Comparison of ENCODE assay signal across 8 cellular contexts in genomic region chr11:66112041-66112491, GRCh38. TPM values are rescaled to one million over a fixed set of nuclear protein-coding genes. Genes with fewer than 3 reads are reported as not detected.
DNase-seq lines count a peak whose midpoint lies in the region; ATAC-seq and TF ChIP-seq lines count a peak whose summit lies in the region.

No MANE protein-coding gene starts in this region.

- H3K36me3 Mint-ChIP-seq in activated CD8-positive, alpha-beta memory T cell treated with anti-CD3 and anti-CD28 coated beads, Interleukin-2, amount 10 ng/mL, durations not matched to agents 7 days and 5 days: peaks cover 16% of the 10 kb centered on the region
- no peaks in the 10 kb centered on the region for H3K36me3 Mint-ChIP-seq in glutamatergic neuron (ENCODE audit: unreplicated experiment)
- H3K36me3 Mint-ChIP-seq in stimulated activated memory B cell treated with anti-CD40 and anti-IgM and Interleukin-4, amounts not matched to agents 10 μg/mL and 1 μg/mL and 100 μg/mL, for 72 hours: peaks cover 9% of the 10 kb centered on the region

- peak overlapping the region; percentile 64 for H3K27ac Mint-ChIP-seq in activated CD8-positive, alpha-beta memory T cell treated with anti-CD3 and anti-CD28 coated beads, Interleukin-2, amount 10 ng/mL, durations not matched to agents 7 days and 5 days
- H3K27ac Mint-ChIP-seq in glutamatergic neuron (ENCODE audit: unreplicated experiment): peak overlapping the region; percentile 34
- H3K27ac Mint-ChIP-seq in stimulated activated memory B cell treated with anti-CD40 and anti-IgM and Interleukin-4, amounts not matched to agents 10 μg/mL and 1 μg/mL and 100 μg/mL, for 72 hours: peak overlapping the region; percentile 78

- TF ChIP-seq CTCF in RWPE2 (IDR thresholded peaks at IDR 0.05; ENCODE audit: poor library complexity, severe bottlenecking): no peak
- TF ChIP-seq CTCF in glutamatergic neuron (IDR thresholded peaks at IDR 0.05; ENCODE audit: partially characterized antibody, unreplicated experiment): no peak

- H3K9me3 Mint-ChIP-seq in activated CD8-positive, alpha-beta memory T cell treated with anti-CD3 and anti-CD28 coated beads, Interleukin-2, amount 10 ng/mL, durations not matched to agents 7 days and 5 days (ENCODE audit: low read depth): no peaks in the 10 kb centered on the region
- H3K9me3 Mint-ChIP-seq in glutamatergic neuron (ENCODE audit: unreplicated experiment): no peaks in the 10 kb centered on the region
- no peaks in the 10 kb centered on the region for H3K9me3 Mint-ChIP-seq in stimulated activated memory B cell treated with anti-CD40 and anti-IgM and Interleukin-4, amounts not matched to agents 10 μg/mL and 1 μg/mL and 100 μg/mL, for 72 hours

- H3K36me3 ChIP-seq in RWPE2 (ENCODE audit: low read depth): no peaks in the 10 kb centered on the region; the same call in 1 of the 2 replicates

- no peaks in the 10 kb centered on the region for H3K27me3 ChIP-seq in RWPE2 (ENCODE audit: insufficient read depth, poor library complexity, severe bottlenecking)

- H3K4me1 ChIP-seq in RWPE2 (ENCODE audit: insufficient read depth, poor library complexity, severe bottlenecking): peaks cover 54% of the 10 kb centered on the region

- no peak overlapping the region for H3K4me3 Mint-ChIP-seq in activated CD8-positive, alpha-beta memory T cell treated with anti-CD3 and anti-CD28 coated beads, Interleukin-2, amount 10 ng/mL, durations not matched to agents 7 days and 5 days
- peak overlapping the region; percentile 53 for H3K4me3 Mint-ChIP-seq in glutamatergic neuron (ENCODE audit: unreplicated experiment)
- H3K4me3 Mint-ChIP-seq in stimulated activated memory B cell treated with anti-CD40 and anti-IgM and Interleukin-4, amounts not matched to agents 10 μg/mL and 1 μg/mL and 100 μg/mL, for 72 hours: peak overlapping the region; percentile 2

- ATAC-seq in activated CD8-positive, alpha-beta memory T cell treated with anti-CD3 and anti-CD28 coated beads, Interleukin-2, amount 10 ng/mL, durations not matched to agents 7 days and 5 days: no peak
- no peak; the same call in 2 of the 3 replicates for ATAC-seq in RWPE2 (ENCODE audit: low read depth)
- ATAC-seq in stimulated activated memory B cell treated with anti-CD40 and anti-IgM and Interleukin-4, amounts not matched to agents 10 μg/mL and 1 μg/mL and 100 μg/mL, for 72 hours: no peak

- no peaks in the 10 kb centered on the region for H3K9me3 ChIP-seq in RWPE2 (ENCODE audit: severe bottlenecking)

- H3K4me1 Mint-ChIP-seq in activated CD8-positive, alpha-beta memory T cell treated with anti-CD3 and anti-CD28 coated beads, Interleukin-2, amount 10 ng/mL, durations not matched to agents 7 days and 5 days: peaks cover 90% of the 10 kb centered on the region
- H3K4me1 Mint-ChIP-seq in glutamatergic neuron (ENCODE audit: low read depth, unreplicated experiment): peaks cover 10% of the 10 kb centered on the region
- peaks cover 88% of the 10 kb centered on the region for H3K4me1 Mint-ChIP-seq in stimulated activated memory B cell treated with anti-CD40 and anti-IgM and Interleukin-4, amounts not matched to agents 10 μg/mL and 1 μg/mL and 100 μg/mL, for 72 hours

- no peak overlapping the region for H3K4me3 ChIP-seq in RWPE2 (ENCODE audit: severe bottlenecking)

- CTCF ChIA-PET in activated CD8-positive, alpha-beta memory T cell treated with anti-CD3 and anti-CD28 coated beads, Interleukin-2, amount 10 ng/mL, durations not matched to agents 7 days and 5 days (lab: Charles Lee): interaction anchor here (0.7 to 1.5 kb wide), 2 partner anchors 11 to 41 kb away, joined by 3 read pairs; no protein-coding TSS in a partner anchor

- H3K27ac ChIP-seq in RWPE2 (ENCODE audit: poor library complexity, severe bottlenecking): peak overlapping the region; percentile 98

- no peak for DNase-seq in activated CD8-positive, alpha-beta memory T cell treated with anti-CD3 and anti-CD28 coated beads, Interleukin-2, amount 10 ng/mL, durations not matched to agents 7 days and 5 days
- DNase-seq in activated CD8-positive, alpha-beta memory T cell treated with anti-CD3 and anti-CD28 coated beads, Interleukin-2, amount 50 U/mL, for 4 hours: no peak
- DNase-seq in RWPE2 (ENCODE audit: low spot score): no peak
- DNase-seq in glutamatergic neuron: peak; percentile 31
- DNase-seq in KBM-7: no peak
- no peak for DNase-seq in HuH-7 (ENCODE audit: low spot score)
- no peak for DNase-seq in stimulated activated CD4-positive, alpha-beta T cell treated with anti-CD3 and anti-CD28 coated beads, Interleukin-4, amount 100 ng/mL, for 24 hours

- in situ Hi-C loops in KBM-7 (cut with MboI; ENCODE audit: low pct_unique_long_range_greater_than_20kb, low sequenced_read_pairs): no loop called here

- H3K27me3 Mint-ChIP-seq in activated CD8-positive, alpha-beta memory T cell treated with anti-CD3 and anti-CD28 coated beads, Interleukin-2, amount 10 ng/mL, durations not matched to agents 7 days and 5 days: no peaks in the 10 kb centered on the region
- H3K27me3 Mint-ChIP-seq in glutamatergic neuron (ENCODE audit: unreplicated experiment): no peaks in the 10 kb centered on the region
- no peaks in the 10 kb centered on the region for H3K27me3 Mint-ChIP-seq in stimulated activated memory B cell treated with anti-CD40 and anti-IgM and Interleukin-4, amounts not matched to agents 10 μg/mL and 1 μg/mL and 100 μg/mL, for 72 hours

RNA-seq across cellular contexts. Expression of gene PACS1, which starts 42.0 kb away (rescaled TPM):
- 100 to 1,000 TPM in 1 of 2 experiments, 10 to 100 TPM in 1; 96.6 to 104 TPM for total RNA-seq in activated CD8-positive, alpha-beta memory T cell treated with anti-CD3 and anti-CD28 coated beads, Interleukin-2, amount 10 ng/mL, durations not matched to agents 7 days and 5 days
- total RNA-seq in glutamatergic neuron (ENCODE audit: unreplicated experiment): 30.6 TPM

RNA-seq across cellular contexts. Expression of gene SF3B2, which starts 59.9 kb away (rescaled TPM):
- 100 to 1,000 TPM; 256 to 281 TPM for total RNA-seq in activated CD8-positive, alpha-beta memory T cell treated with anti-CD3 and anti-CD28 coated beads, Interleukin-2, amount 10 ng/mL, durations not matched to agents 7 days and 5 days
- total RNA-seq in glutamatergic neuron (ENCODE audit: unreplicated experiment): 187 TPM
